1 cellular context compared by ENCODE assay signal in the genomic region with DNA sequence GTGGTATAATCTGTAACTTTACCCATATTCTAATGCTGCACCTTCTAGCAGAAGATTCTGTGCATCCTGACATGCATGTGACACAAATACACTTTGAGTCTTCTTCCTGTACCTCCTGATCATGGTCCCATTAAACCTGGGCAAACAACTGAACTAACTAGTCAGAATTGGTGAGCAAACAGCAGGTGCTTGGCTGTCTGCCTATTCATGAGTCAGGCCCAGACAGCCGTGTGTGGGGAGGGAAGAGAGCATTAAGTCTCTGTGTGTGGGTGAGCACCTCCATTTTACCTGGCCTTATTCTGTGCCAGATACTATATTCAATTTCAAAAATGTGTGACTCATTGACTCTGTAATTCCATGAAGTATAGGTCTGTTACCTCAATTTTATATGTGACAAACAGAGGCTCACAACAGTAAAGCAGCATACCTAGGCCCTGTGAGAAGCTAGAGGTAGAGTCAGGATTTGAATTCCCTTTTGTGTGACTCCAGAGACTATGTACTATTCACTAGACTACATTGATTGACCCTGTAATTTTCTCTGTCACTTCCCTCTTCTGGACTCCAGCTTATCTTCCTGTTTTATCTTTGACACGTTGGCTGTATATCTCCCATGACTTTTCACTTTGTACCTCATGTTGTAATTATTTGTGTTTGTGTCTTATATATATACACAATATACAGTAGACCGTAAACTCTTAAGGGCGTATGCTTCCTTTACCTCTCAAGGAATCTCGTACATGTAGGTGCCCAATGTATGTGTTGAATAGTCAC.
TF ChIP-seq lines count a peak whose summit lies in the region.

No MANE protein-coding gene starts in this region.

TF ChIP-seq in K562, 482 proteins besides CTCF, POLR2A, EP300 and RAD21 (continued from another document):
- no peak for TF ChIP-seq RBBP5 (IDR thresholded peaks at IDR 0.05; ENCODE audit: borderline replicate concordance, insufficient read depth, low read length, poor library complexity, severe bottlenecking)
- TF ChIP-seq HDAC1 (IDR thresholded peaks at IDR 0.05) = no peak
- no peak for TF ChIP-seq DMBX1 (CRISPR knock-in tag; IDR thresholded peaks at IDR 0.05; ENCODE audit: borderline replicate concordance)
- no peak for TF ChIP-seq HCFC1 (IDR thresholded peaks at IDR 0.05; ENCODE audit: low read depth, low read length)
- no peak for TF ChIP-seq ZNF324 (CRISPR knock-in tag; IDR thresholded peaks at IDR 0.05)
- no peak for TF ChIP-seq ZNF699 (CRISPR knock-in tag; IDR thresholded peaks at IDR 0.05; ENCODE audit: insufficient replicate concordance)
- no peak for TF ChIP-seq KLF13 (tag; IDR thresholded peaks at IDR 0.05; ENCODE audit: borderline replicate concordance, low read depth)
- TF ChIP-seq, protein P1, sequence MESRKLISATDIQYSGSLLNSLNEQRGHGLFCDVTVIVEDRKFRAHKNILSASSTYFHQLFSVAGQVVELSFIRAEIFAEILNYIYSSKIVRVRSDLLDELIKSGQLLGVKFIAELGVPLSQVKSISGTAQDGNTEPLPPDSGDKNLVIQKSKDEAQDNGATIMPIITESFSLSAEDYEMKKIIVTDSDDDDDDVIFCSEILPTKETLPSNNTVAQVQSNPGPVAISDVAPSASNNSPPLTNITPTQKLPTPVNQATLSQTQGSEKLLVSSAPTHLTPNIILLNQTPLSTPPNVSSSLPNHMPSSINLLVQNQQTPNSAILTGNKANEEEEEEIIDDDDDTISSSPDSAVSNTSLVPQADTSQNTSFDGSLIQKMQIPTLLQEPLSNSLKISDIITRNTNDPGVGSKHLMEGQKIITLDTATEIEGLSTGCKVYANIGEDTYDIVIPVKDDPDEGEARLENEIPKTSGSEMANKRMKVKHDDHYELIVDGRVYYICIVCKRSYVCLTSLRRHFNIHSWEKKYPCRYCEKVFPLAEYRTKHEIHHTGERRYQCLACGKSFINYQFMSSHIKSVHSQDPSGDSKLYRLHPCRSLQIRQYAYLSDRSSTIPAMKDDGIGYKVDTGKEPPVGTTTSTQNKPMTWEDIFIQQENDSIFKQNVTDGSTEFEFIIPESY (CRISPR knock-in tag; IDR thresholded peaks at IDR 0.05) = no peak
- TF ChIP-seq, protein P2, sequence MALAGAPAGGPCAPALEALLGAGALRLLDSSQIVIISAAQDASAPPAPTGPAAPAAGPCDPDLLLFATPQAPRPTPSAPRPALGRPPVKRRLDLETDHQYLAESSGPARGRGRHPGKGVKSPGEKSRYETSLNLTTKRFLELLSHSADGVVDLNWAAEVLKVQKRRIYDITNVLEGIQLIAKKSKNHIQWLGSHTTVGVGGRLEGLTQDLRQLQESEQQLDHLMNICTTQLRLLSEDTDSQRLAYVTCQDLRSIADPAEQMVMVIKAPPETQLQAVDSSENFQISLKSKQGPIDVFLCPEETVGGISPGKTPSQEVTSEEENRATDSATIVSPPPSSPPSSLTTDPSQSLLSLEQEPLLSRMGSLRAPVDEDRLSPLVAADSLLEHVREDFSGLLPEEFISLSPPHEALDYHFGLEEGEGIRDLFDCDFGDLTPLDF (CRISPR knock-in tag; IDR thresholded peaks at IDR 0.05) = no peak
- TF ChIP-seq ARID1B (IDR thresholded peaks at IDR 0.05) = peak; percentile 27; the same call in 1 of the 2 replicates
- TF ChIP-seq TSC22D4 (tag; IDR thresholded peaks at IDR 0.05) = no peak
- TF ChIP-seq MAFG (tag; conservative IDR thresholded peaks at IDR 0.05) = no peak
- TF ChIP-seq MTA1 (IDR thresholded peaks at IDR 0.05; ENCODE audit: borderline replicate concordance) = no peak
- no peak for TF ChIP-seq SREBF1 (IDR thresholded peaks at IDR 0.05; ENCODE audit: borderline replicate concordance, low read depth, low read length)
- 0 out of 2 replicates have a peak, but pooled peaks have one; percentile 25 for TF ChIP-seq EGR1 (conservative IDR thresholded peaks at IDR 0.05)
- no peak for TF ChIP-seq GABPA (tag; conservative IDR thresholded peaks at IDR 0.05; ENCODE audit: low read depth)
- no peak for TF ChIP-seq DPF2 (IDR thresholded peaks at IDR 0.05)
- TF ChIP-seq JUN (IDR thresholded peaks at IDR 0.05; ENCODE audit: borderline replicate concordance, low read depth, low read length) = peak; percentile 29; the same call in 1 of the 2 replicates
- no peak for TF ChIP-seq JUN (CRISPR knock-in tag; IDR thresholded peaks at IDR 0.05; ENCODE audit: borderline replicate concordance)
